Comparison of ENCODE assay signal across 20 cellular contexts in the genomic region with DNA sequence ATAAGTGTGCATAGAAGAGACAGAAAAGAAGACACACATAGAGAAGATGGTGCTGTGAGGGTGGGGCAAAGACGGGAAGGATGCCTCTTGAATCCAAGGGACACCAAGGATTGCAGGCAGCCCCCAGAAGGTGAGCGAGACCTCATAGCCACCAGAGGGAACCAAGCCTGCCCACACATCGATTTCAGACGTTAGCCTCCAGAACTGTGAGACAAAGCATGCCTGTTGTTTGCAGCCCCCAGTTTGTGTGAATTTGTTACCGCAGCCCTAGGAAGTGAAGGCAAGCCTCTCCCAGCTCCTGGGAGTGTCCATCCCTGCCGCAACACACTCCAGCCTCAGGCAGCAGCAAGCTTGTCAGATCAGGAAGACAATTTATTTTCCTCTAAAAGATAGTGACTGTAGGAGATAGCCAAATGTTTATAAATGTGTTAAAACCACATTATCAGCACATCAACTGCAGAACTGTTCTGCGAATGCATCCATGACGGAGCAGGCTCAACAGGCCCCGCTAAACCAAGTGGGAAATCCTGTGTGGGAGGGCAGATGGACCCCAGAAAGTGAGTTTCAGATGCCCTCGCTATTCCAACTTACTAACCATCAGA.
"Had no signal": no experiment of that assay in that cellular context is flagged by ENCODE, and none has a peak within 500 bp of the region (broad histone marks: within the 10 kb centered on the region; RNA-seq: fewer than 3 reads in every experiment).

No MANE protein-coding gene starts in this region.

- H3K27ac ChIP-seq: adrenal gland, ascending aorta, brain microvascular endothelial cell, gastroesophageal sphincter, left lung, right atrium auricular region, tibial artery, uterus had no signal

- H3K36me3 Mint-ChIP-seq: activated naive CD8-positive, alpha-beta T cell had no signal

- ATAC-seq: activated CD8-positive, alpha-beta T cell treated with anti-CD3 and anti-CD28 coated beads for 36 hours; effector memory CD8-positive, alpha-beta T cell; gastroesophageal sphincter; left lung; naive thymus-derived CD4-positive, alpha-beta T cell had no signal

- H3K36me3 ChIP-seq: adrenal gland, ascending aorta, brain microvascular endothelial cell, gastroesophageal sphincter, left lung, right atrium auricular region, tibial artery, uterus had no signal

- H3K4me1 Mint-ChIP-seq: activated CD4-positive, alpha-beta T cell treated with anti-CD3 and anti-CD28 coated beads, Interleukin-2, amount 10 ng/mL, durations not matched to agents 7 days and 5 days; naive thymus-derived CD4-positive, alpha-beta T cell had no signal

- DNase-seq: activated CD4-positive, alpha-beta T cell treated with anti-CD3 and anti-CD28 coated beads, Interleukin-2, amount 10 ng/mL, durations not matched to agents 7 days and 5 days; activated CD8-positive, alpha-beta T cell treated with anti-CD3 and anti-CD28 coated beads for 36 hours; activated T-cell treated with anti-CD3 and anti-CD28 coated beads, Interleukin-2, amount 50 U/mL, for 1 hour; adrenal gland; brain microvascular endothelial cell; caudate nucleus; effector memory CD8-positive, alpha-beta T cell; left lung; naive thymus-derived CD4-positive, alpha-beta T cell; stimulated activated CD4-positive, alpha-beta T cell treated with anti-CD3 and anti-CD28 coated beads, Interleukin-4, amount 100 ng/mL, for 24 hours; tibial artery; uterus had no signal

- H3K27me3 ChIP-seq: adrenal gland, ascending aorta, brain microvascular endothelial cell, gastroesophageal sphincter, right atrium auricular region, uterus had no signal

- H3K4me1 ChIP-seq: adrenal gland, ascending aorta, gastroesophageal sphincter, left lung, right atrium auricular region, tibial artery, uterus had no signal

- H3K9me3 ChIP-seq: adrenal gland, ascending aorta, right atrium auricular region, uterus had no signal

- H3K4me3 Mint-ChIP-seq: activated CD4-positive, alpha-beta T cell treated with anti-CD3 and anti-CD28 coated beads, Interleukin-2, amount 10 ng/mL, durations not matched to agents 7 days and 5 days; activated CD8-positive, alpha-beta T cell treated with anti-CD3 and anti-CD28 coated beads for 36 hours; activated naive CD8-positive, alpha-beta T cell; effector memory CD8-positive, alpha-beta T cell; naive thymus-derived CD4-positive, alpha-beta T cell; stimulated activated naive CD8-positive, alpha-beta T cell treated with anti-CD3 and anti-CD28 coated beads, Interleukin-15, Interleukin-2, amounts not matched to agents 100 ng/mL and 50 ng/mL, for 24 hours; T-helper 1 cell treated with Interleukin-12 subunit alpha and Interleukin-12 subunit beta and Interleukin-4 antibody, amounts not matched to agents 30 μg/mL and 1 μg/mL, for 36 hours had no signal

- H3K9me3 Mint-ChIP-seq: activated CD4-positive, alpha-beta T cell treated with anti-CD3 and anti-CD28 coated beads, Interleukin-2, amount 10 ng/mL, durations not matched to agents 7 days and 5 days; T-helper 1 cell treated with Interleukin-12 subunit alpha and Interleukin-12 subunit beta and Interleukin-4 antibody, amounts not matched to agents 30 μg/mL and 1 μg/mL, for 36 hours had no signal

- H3K27ac Mint-ChIP-seq: activated CD4-positive, alpha-beta T cell treated with anti-CD3 and anti-CD28 coated beads, Interleukin-2, amount 10 ng/mL, durations not matched to agents 7 days and 5 days; activated CD8-positive, alpha-beta T cell treated with anti-CD3 and anti-CD28 coated beads for 36 hours; activated naive CD8-positive, alpha-beta T cell; naive thymus-derived CD4-positive, alpha-beta T cell; progenitor cell of endocrine pancreas; stimulated activated naive CD8-positive, alpha-beta T cell treated with anti-CD3 and anti-CD28 coated beads, Interleukin-15, Interleukin-2, amounts not matched to agents 100 ng/mL and 50 ng/mL, for 24 hours; T-helper 1 cell treated with Interleukin-12 subunit alpha and Interleukin-12 subunit beta and Interleukin-4 antibody, amounts not matched to agents 30 μg/mL and 1 μg/mL, for 36 hours had no signal

- H3K4me3 ChIP-seq: adrenal gland, ascending aorta, gastroesophageal sphincter, left lung, lung, right atrium auricular region, tibial artery, uterus had no signal
